ENCODE assay signal across 1 cellular context in the genomic region with DNA sequence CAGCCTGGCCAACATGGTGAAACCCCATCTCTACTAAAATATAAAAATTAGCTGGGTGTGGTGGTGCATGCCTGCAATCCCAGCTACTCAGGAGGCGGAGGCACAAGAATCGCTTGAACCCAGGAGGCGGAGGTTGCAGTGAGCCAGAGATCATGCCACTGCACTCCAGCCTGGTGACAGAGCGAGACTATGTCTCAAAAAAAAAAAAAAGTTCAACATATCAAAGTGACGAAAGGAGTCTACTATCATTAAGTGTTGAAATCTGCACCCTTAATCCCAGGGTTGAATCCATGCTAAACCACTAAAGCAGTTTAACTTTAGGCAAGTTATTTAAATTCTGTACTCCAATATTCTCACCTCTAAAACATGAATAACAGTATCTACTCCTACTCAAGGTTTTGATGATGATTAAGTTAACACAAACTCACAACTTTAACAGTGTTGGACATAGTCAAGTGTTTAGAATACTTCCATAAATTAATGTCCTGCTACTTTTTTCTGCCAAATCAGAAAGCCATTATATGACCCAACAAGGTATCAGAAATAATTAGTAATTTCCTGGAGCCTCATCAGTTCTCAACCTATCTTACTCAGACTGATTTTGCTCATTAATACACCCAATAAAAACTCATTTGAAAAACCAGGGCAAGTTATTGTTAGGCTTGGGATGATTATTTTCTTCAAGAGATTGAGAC.
A peak's percentile ranks its signal among the peaks of the same experiment; 100 is the strongest.
TF ChIP-seq lines count a peak whose summit lies in the region.

No MANE protein-coding gene starts in this region.

TF ChIP-seq in HEK293, 187 proteins besides CTCF, POLR2A, EP300 and RAD21 (continued from another document):
- no peak for TF ChIP-seq ZNF701 (tag by site-specific recombination; IDR thresholded peaks at IDR 0.05)
- TF ChIP-seq ZNF600 (tag by site-specific recombination; IDR thresholded peaks at IDR 0.05): 0 out of 2 replicates have a peak, but pooled peaks have one; percentile 19
- TF ChIP-seq WT1 (tag by site-specific recombination; IDR thresholded peaks at IDR 0.05): no peak
